In genomic region chr17:46772013-46772878, GRCh38 we compare ENCODE assay signal across 9 cellular contexts. TPM values are rescaled to one million over a fixed set of nuclear protein-coding genes. Genes with fewer than 3 reads are reported as not detected.
DNase-seq lines count a peak whose midpoint lies in the region; ATAC-seq, FAIRE-seq and TF ChIP-seq lines count a peak whose summit lies in the region.
"Had no signal": no experiment of that assay in that cellular context is flagged by ENCODE, and none has a peak within 500 bp of the region (broad histone marks: within the 10 kb centered on the region; RNA-seq: fewer than 3 reads in every experiment).

No MANE protein-coding gene starts in this region.

- peaks cover 2% of the 10 kb centered on the region for H3K79me1 ChIP-seq in neuronal stem cell (ENCODE audit: low read depth, low read length)

- H3K23ac ChIP-seq in neuronal stem cell (ENCODE audit: low read depth, low read length, poor library complexity) = peak overlapping the region; percentile 92

- H3K27me3 ChIP-seq in Caco-2 (replicated peaks; ENCODE audit: control insufficient read depth, insufficient read depth, low read length) (no peaks in the 10 kb centered on the region), neuronal stem cell (ENCODE audit: control insufficient read depth in 3 of 3, insufficient read depth in 3 of 3, low read depth in 1 of 3, low read length in 3 of 3) (peaks cover 0 to 27% (median 0%) of the 10 kb centered on the region in 3 experiments)

- H3K4me1 Mint-ChIP-seq in Caco-2 (ENCODE audit: low read depth, unreplicated experiment) = no peaks in the 10 kb centered on the region

- no peaks in the 10 kb centered on the region for H3K27me3 Mint-ChIP-seq in Caco-2 (ENCODE audit: insufficient read depth, unreplicated experiment)

- H3K4ac ChIP-seq in neuronal stem cell (ENCODE audit: low read length) = no peak overlapping the region

- intact Hi-C loops in Caco-2 (cut with micrococcal nuclease; ENCODE audit: unreplicated experiment) = no loop called here

- H2AK5ac ChIP-seq in neuronal stem cell (ENCODE audit: low read depth, low read length) = no peak overlapping the region

- H2BK5ac ChIP-seq in neuronal stem cell (ENCODE audit: low read length) = no peak overlapping the region

- H3K9ac ChIP-seq in neuronal stem cell (ENCODE audit: low read depth, low read length, poor library complexity) = peak overlapping the region; percentile 71

- peak overlapping the region; percentile 45 for H2BK15ac ChIP-seq in neuronal stem cell (ENCODE audit: low read length)

- H3K14ac ChIP-seq in neuronal stem cell (ENCODE audit: low read length) = peak overlapping the region; percentile 59

- H3K4me3 ChIP-seq in Caco-2 (ENCODE audit: low read depth, low read length) (peak overlapping the region; percentile 72), WI38 (ENCODE audit: low read depth, low read length) (peak overlapping the region; percentile 51), fibroblast of mammary gland (ENCODE audit: control insufficient read depth, low read depth, low read length) (peak overlapping the region; percentile 40), neuronal stem cell (ENCODE audit: low read length in 2 of 2) (peak overlapping the region; percentile 33 to 80)

- H3K9me3 ChIP-seq in Caco-2 (no peaks in the 10 kb centered on the region), neuronal stem cell (replicated peaks in 1 of 2; ENCODE audit: control insufficient read depth in 2 of 2, insufficient read depth in 1 of 2, low read depth in 1 of 2, low read length in 2 of 2) (no peaks in the 10 kb centered on the region)

- no peak overlapping the region for H2BK12ac ChIP-seq in neuronal stem cell (ENCODE audit: low read length)

- peak; percentile 77 for FAIRE-seq in HTR-8/SVneo (lab: Jason Lieb, UNC)

- WGBS in neuronal stem cell (ENCODE audit: extremely low coverage in 2 of 2, insufficient read length in 2 of 2, insufficient replicate concordance in 1 of 2), 2 donors = no CpG with 5 or more reads among the region's 60 CpGs

- POLR2A ChIA-PET in Caco-2 (lab: Charles Lee) = no interaction called here

- peak overlapping the region; percentile 7 for H3K27ac ChIP-seq in neuronal stem cell (replicated peaks; ENCODE audit: low read length)

- TF ChIP-seq CTCF in Caco-2 (IDR thresholded peaks at IDR 0.05; ENCODE audit: insufficient read depth in 1 of 2, low read depth in 1 of 2, low read length in 1 of 2, severe bottlenecking in 1 of 2, unreplicated experiment in 1 of 2) (no peak), WI38 (IDR thresholded peaks at IDR 0.05; ENCODE audit: low read depth, low read length) (no peak), fibroblast of mammary gland (conservative IDR thresholded peaks at IDR 0.05; ENCODE audit: control insufficient read depth, insufficient read depth, low read depth, low read length) (no peak)

- peak; percentile 76 to 78 for DNase-seq in Caco-2
- DNase-seq in HTR-8/SVneo (ENCODE audit: insufficient read length, low spot score) = peak; percentile 45
- DNase-seq in fibroblast of mammary gland (ENCODE audit: low read depth) = no peak
- DNase-seq in neuronal stem cell (ENCODE audit: low spot score) = peak; percentile 59
- DNase-seq in activated CD4-positive, CD25-positive, alpha-beta regulatory T cell (lab: John Stamatoyannopoulos, UW) = no peak

- H3K36me3 Mint-ChIP-seq in Caco-2 (ENCODE audit: insufficient read depth, unreplicated experiment) = peaks cover 9% of the 10 kb centered on the region

- H3K36me3 ChIP-seq in Caco-2 (ENCODE audit: control insufficient read depth, insufficient read depth, low read length) (no peaks in the 10 kb centered on the region; the same call in 1 of the 2 replicates), neuronal stem cell (replicated peaks in 1 of 2; ENCODE audit: control insufficient read depth in 2 of 2, insufficient read depth in 2 of 2, low read length in 2 of 2) (peaks cover 0 to 30% of the 10 kb centered on the region in 2 donors)

- ATAC-seq in GM19324 (IDR thresholded peaks at IDR 0.05; ENCODE audit: low FRiP score, unreplicated experiment) (no peak), HG03097 (IDR thresholded peaks at IDR 0.05; ENCODE audit: low FRiP score, unreplicated experiment) (no peak)

- H3K4me1 ChIP-seq in Caco-2 = peaks cover 19% of the 10 kb centered on the region
- peaks cover 3 to 18% of the 10 kb centered on the region in 2 donors for H3K4me1 ChIP-seq in neuronal stem cell (ENCODE audit: control insufficient read depth in 2 of 2, insufficient read depth in 1 of 2, low read depth in 1 of 2, low read length in 2 of 2)

- peak overlapping the region; percentile 83 for H2AFZ ChIP-seq in neuronal stem cell (ENCODE audit: low read length)

- H2BK120ac ChIP-seq in neuronal stem cell (ENCODE audit: low read depth, low read length) = no peak overlapping the region

- H3K4me3 Mint-ChIP-seq in Caco-2 (ENCODE audit: unreplicated experiment) = peak overlapping the region; percentile 73

- no peak overlapping the region for H4K91ac ChIP-seq in neuronal stem cell (ENCODE audit: low read depth, low read length, poor library complexity)

- no peak overlapping the region for H4K8ac ChIP-seq in neuronal stem cell (ENCODE audit: low read depth, low read length)

- peak overlapping the region; percentile 78 for H3K4me2 ChIP-seq in neuronal stem cell (ENCODE audit: insufficient read depth, low read length, poor library complexity, severe bottlenecking)

- TSS peak; percentile 94 for BruUV-seq in Caco-2 (replicated peaks; lab: Mats Ljungman, UMichigan)

- CTCF ChIA-PET in Caco-2 (lab: Charles Lee) = no interaction called here

- no peaks in the 10 kb centered on the region for H3K9me3 Mint-ChIP-seq in Caco-2 (ENCODE audit: unreplicated experiment)

- peak overlapping the region; percentile 84 for H3K27ac Mint-ChIP-seq in Caco-2 (ENCODE audit: unreplicated experiment)

- peak overlapping the region; percentile 55 for H3K18ac ChIP-seq in neuronal stem cell (ENCODE audit: low read length)

RNA-seq across cellular contexts. Expression of gene WNT3, which starts 46.2 kb away (rescaled TPM):
- total RNA-seq in Caco-2 (2022) = 8.7 and 8.8 TPM in 2 replicates
- polyA plus RNA-seq in neuronal stem cell (2013, experiment 1 of 2) = 6.1 TPM
- 6.0 TPM for polyA plus RNA-seq in neuronal stem cell (2013, experiment 2 of 2)
- total RNA-seq: T-helper 2 cell treated with Interferon-gamma antibody and Interleukin-4, amounts not matched to agents 100 ng/mL and 5 ng/mL, for 36 hours had no signal

Comparison
In these comparisons a context has a peak if more than half of its experiments do, and no peak if none do; other contexts are left out.
1. DNase-seq: peak in Caco-2 (2 of 2), HTR-8/SVneo (single experiment) and neuronal stem cell (single experiment); none in fibroblast of mammary gland (single experiment) and activated CD4-positive, CD25-positive, alpha-beta regulatory T cell (0 of 4).
2. Peak in every context shown above with its lines, with median percentiles within 50 percentile points of each other: H3K4me3 ChIP-seq.